12 cellular contexts compared by ENCODE assay signal in the genomic region with DNA sequence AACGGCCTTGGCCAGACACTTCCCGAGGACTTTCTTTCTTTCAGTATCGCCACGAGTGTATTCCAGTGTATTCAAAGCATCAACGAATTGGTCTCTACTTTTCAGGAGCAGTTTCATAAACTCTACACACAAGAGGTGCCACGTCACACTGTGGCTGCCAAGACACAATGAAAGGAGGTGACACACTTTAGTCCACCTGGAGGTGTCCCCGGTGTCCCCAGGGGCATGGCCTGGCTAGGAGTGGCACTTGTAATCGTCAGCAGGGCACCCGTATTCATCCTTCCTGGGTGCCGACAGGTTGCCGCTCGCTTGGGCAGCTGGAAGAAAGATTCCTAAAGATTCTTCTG. TPM values are rescaled to one million over a fixed set of nuclear protein-coding genes. Genes with fewer than 3 reads are reported as not detected.
DNase-seq lines count a peak whose midpoint lies in the region; ATAC-seq and TF ChIP-seq lines count a peak whose summit lies in the region.
"Had no signal": no experiment of that assay in that cellular context is flagged by ENCODE, and none has a peak within 500 bp of the region (broad histone marks: within the 10 kb centered on the region; RNA-seq: fewer than 3 reads in every experiment).

No MANE protein-coding gene starts in this region.

- no peak for TF ChIP-seq CTCF in coronary artery (IDR thresholded peaks at IDR 0.05)
- no peak for TF ChIP-seq CTCF in testis (IDR thresholded peaks at IDR 0.05)
- TF ChIP-seq CTCF in activated CD8-positive, alpha-beta T cell treated with anti-CD3 and anti-CD28 coated beads for 36 hours (IDR thresholded peaks at IDR 0.05) = no peak

- H3K27me3 Mint-ChIP-seq in activated CD8-positive, alpha-beta T cell treated with anti-CD3 and anti-CD28 coated beads for 36 hours = peaks cover 10% of the 10 kb centered on the region

- WGBS in testis, 2 donors = 43 to 46% methylated on average over 12 of the region's 12 CpGs

- no peaks in the 10 kb centered on the region for H3K9me3 Mint-ChIP-seq in activated CD8-positive, alpha-beta T cell treated with anti-CD3 and anti-CD28 coated beads for 36 hours
- H3K9me3 Mint-ChIP-seq: T-cell had no signal

- CTCF ChIA-PET in HEK293T (lab: Yijun Ruan, JAX) = no interaction called here
- CTCF ChIA-PET in activated CD8-positive, alpha-beta T cell treated with anti-CD3 and anti-CD28 coated beads for 36 hours (lab: Charles Lee) = no interaction called here

- peak overlapping the region; percentile 24; the same call in 1 of the 2 replicates for H3K9ac ChIP-seq in Karpas-422 (ENCODE audit: low read length)

- POLR2A ChIA-PET in HEK293T (lab: Yijun Ruan, JAX) = no interaction called here
- POLR2A ChIA-PET in activated CD8-positive, alpha-beta T cell treated with anti-CD3 and anti-CD28 coated beads for 36 hours (lab: Charles Lee) = no interaction called here

- no peaks in the 10 kb centered on the region; the same call in 1 of the 2 replicates for H4K20me1 ChIP-seq in Karpas-422 (ENCODE audit: insufficient read depth, low read depth, low read length)

- no peak overlapping the region for H3K27ac Mint-ChIP-seq in activated CD8-positive, alpha-beta T cell treated with anti-CD3 and anti-CD28 coated beads for 36 hours
- H3K27ac Mint-ChIP-seq: activated CD8-positive, alpha-beta T cell treated with anti-CD3 and anti-CD28 coated beads, Interleukin-2, amount 10 ng/mL, durations not matched to agents 7 days and 5 days; T-cell had no signal

- H3K36me3 Mint-ChIP-seq in activated CD8-positive, alpha-beta T cell treated with anti-CD3 and anti-CD28 coated beads for 36 hours (ENCODE audit: low read depth) = no peaks in the 10 kb centered on the region
- H3K36me3 Mint-ChIP-seq: T-cell had no signal

- intact Hi-C loops in testis (cut with DNase I; ENCODE audit: low total_unique reads) = loop anchor here (10.0 kb wide), 1 partner anchor 48 kb away; no protein-coding TSS in a partner anchor
- intact Hi-C loops in activated CD8-positive, alpha-beta T cell treated with anti-CD3 and anti-CD28 coated beads for 36 hours (cut with micrococcal nuclease) = no loop called here

- H3K4me1 ChIP-seq in Karpas-422 (ENCODE audit: low read length) (peaks cover 88% of the 10 kb centered on the region), muscle layer of duodenum (ENCODE audit: control insufficient read depth in 1 of 2, insufficient read depth in 2 of 2, low read length in 2 of 2) (peaks cover 59 to 68% of the 10 kb centered on the region in 2 donors), testis (peaks cover 83% of the 10 kb centered on the region)

- no peak for ATAC-seq in activated CD8-positive, alpha-beta T cell treated with anti-CD3 and anti-CD28 coated beads for 36 hours
- ATAC-seq in GM18909 (IDR thresholded peaks at IDR 0.05; ENCODE audit: poor library complexity, unreplicated experiment) = no peak
- ATAC-seq: activated CD8-positive, alpha-beta T cell treated with anti-CD3 and anti-CD28 coated beads, Interleukin-2, amount 10 ng/mL, durations not matched to agents 7 days and 5 days had no signal

- H3K4me2 ChIP-seq in Karpas-422 (ENCODE audit: low read depth, low read length, poor library complexity, severe bottlenecking) = peak overlapping the region; percentile 43

- H3K4me3 ChIP-seq in Karpas-422 (ENCODE audit: low read length) (no peak overlapping the region), coronary artery (peak overlapping the region; percentile 56), muscle layer of duodenum (ENCODE audit: low read depth in 1 of 2, low read length in 2 of 2) (peak overlapping the region; percentile 27 to 30), testis (no peak overlapping the region)

- H3K79me2 ChIP-seq in Karpas-422 (ENCODE audit: low read length) = peaks cover 96% of the 10 kb centered on the region

- peaks cover 5% of the 10 kb centered on the region for H3K4me1 Mint-ChIP-seq in activated CD8-positive, alpha-beta T cell treated with anti-CD3 and anti-CD28 coated beads for 36 hours (ENCODE audit: low read depth)

- no peak overlapping the region for H3K4me3 Mint-ChIP-seq in activated CD8-positive, alpha-beta T cell treated with anti-CD3 and anti-CD28 coated beads for 36 hours
- H3K4me3 Mint-ChIP-seq: activated CD8-positive, alpha-beta T cell treated with anti-CD3 and anti-CD28 coated beads, Interleukin-2, amount 10 ng/mL, durations not matched to agents 7 days and 5 days; T-cell had no signal

- no peak for DNase-seq in Karpas-422
- DNase-seq in coronary artery (ENCODE audit: low spot score) = peak; percentile 76
- DNase-seq in testis = no peak
- DNase-seq in HEK293T (ENCODE audit: extremely low spot score) = no peak
- no peak for DNase-seq in activated CD8-positive, alpha-beta T cell treated with anti-CD3 and anti-CD28 coated beads for 36 hours
- DNase-seq in DMS114 treated with DMSO at 0.1 percent for 48 hours (lab: John Stamatoyannopoulos, UW; ENCODE audit: unreplicated experiment) = no peak
- DNase-seq: activated CD8-positive, alpha-beta T cell treated with anti-CD3 and anti-CD28 coated beads, Interleukin-2, amount 10 ng/mL, durations not matched to agents 7 days and 5 days; NCI-H524; T-cell had no signal

- H3K36me3 ChIP-seq in Karpas-422 (ENCODE audit: insufficient read depth, low read length) (peaks cover 27% of the 10 kb centered on the region), muscle layer of duodenum (ENCODE audit: control insufficient read depth in 1 of 2, insufficient read depth in 2 of 2, low read length in 2 of 2) (no peaks in the 10 kb centered on the region), testis (ENCODE audit: low read depth, missing control alignments) (no peaks in the 10 kb centered on the region)

- no peaks in the 10 kb centered on the region for H3K9me2 ChIP-seq in Karpas-422 (replicated peaks; ENCODE audit: insufficient read depth, low read length)

- no peak for TF ChIP-seq POLR2A in testis (IDR thresholded peaks at IDR 0.05)

- H3K27me3 ChIP-seq in Karpas-422 (ENCODE audit: low read length) = no peaks in the 10 kb centered on the region
- no peaks in the 10 kb centered on the region for H3K27me3 ChIP-seq in muscle layer of duodenum (ENCODE audit: low read depth, low read length)
- no peaks in the 10 kb centered on the region for H3K27me3 ChIP-seq in testis

- H2AFZ ChIP-seq in Karpas-422 (ENCODE audit: low read length) = no peak overlapping the region

- H3K9me3 ChIP-seq in Karpas-422 (ENCODE audit: low read length) (no peaks in the 10 kb centered on the region), muscle layer of duodenum (ENCODE audit: control insufficient read depth in 1 of 2, low read length in 2 of 2) (no peaks in the 10 kb centered on the region), testis (no peaks in the 10 kb centered on the region)

- peak overlapping the region; percentile 83 for H3K27ac ChIP-seq in Karpas-422 (ENCODE audit: low read length)
- H3K27ac ChIP-seq in coronary artery = peak overlapping the region; percentile 88 to 96
- H3K27ac ChIP-seq in muscle layer of duodenum (ENCODE audit: low read length) = peak overlapping the region; percentile 81
- H3K27ac ChIP-seq in testis = peak overlapping the region; percentile 75 to 88
- H3K27ac ChIP-seq: epithelial cell of prostate had no signal

TF ChIP-seq in HEK293T, 16 proteins besides CTCF, POLR2A, EP300 and RAD21:
- no peak for TF ChIP-seq SP1 (IDR thresholded peaks at IDR 0.05)
- no peak for TF ChIP-seq NFRKB (IDR thresholded peaks at IDR 0.05)
- TF ChIP-seq SUZ12 (IDR thresholded peaks at IDR 0.05) = no peak
- no peak for TF ChIP-seq TARDBP (IDR thresholded peaks at IDR 0.05)
- TF ChIP-seq ZNF384 (IDR thresholded peaks at IDR 0.05) = no peak
- TF ChIP-seq ELF4 (IDR thresholded peaks at IDR 0.05) = no peak
- TF ChIP-seq BHLHE40 (IDR thresholded peaks at IDR 0.05; ENCODE audit: borderline replicate concordance) = no peak
- no peak for TF ChIP-seq HDGF (IDR thresholded peaks at IDR 0.05; ENCODE audit: borderline replicate concordance)
- TF ChIP-seq LEF1 (IDR thresholded peaks at IDR 0.05; ENCODE audit: borderline replicate concordance) = no peak
- TF ChIP-seq ARNT (IDR thresholded peaks at IDR 0.05) = no peak
- TF ChIP-seq CTBP1 (IDR thresholded peaks at IDR 0.05; ENCODE audit: borderline replicate concordance) = no peak
- TF ChIP-seq L3MBTL2 (conservative IDR thresholded peaks at IDR 0.05) = no peak

RNA-seq across cellular contexts. Expression of a gene that starts 5.0 kb away (rescaled TPM):
- 56.6 and 60.5 TPM in 2 replicates for total RNA-seq in Karpas-422 (2014; rRNA removed; shearing (Covaris generic); ENCODE audit: low replicate concordance)
- total RNA-seq in testis = 10 to 100 TPM; 60.0 to 93.5 TPM
- 28.5 TPM for polyA plus RNA-seq in testis (ENCODE audit: insufficient read depth, low read depth, low replicate concordance)
- total RNA-seq in activated CD8-positive, alpha-beta T cell treated with anti-CD3 and anti-CD28 coated beads for 36 hours = under 1 TPM; 0.04 to 0.16 TPM
- total RNA-seq: activated CD8-positive, alpha-beta T cell treated with anti-CD3 and anti-CD28 coated beads, Interleukin-2, amount 10 ng/mL, durations not matched to agents 7 days and 5 days had no signal

Comparison
In these comparisons a context has a peak if more than half of its experiments do, and no peak if none do; other contexts are left out.
1. H3K4me3 ChIP-seq: peak in coronary artery (single experiment) and muscle layer of duodenum (2 of 2); none in Karpas-422 (single experiment) and testis (0 of 2).
2. RNA of a gene that starts 5.0 kb away (total RNA-seq): 60.0 to 93.5 TPM in testis and 56.6 to 60.5 TPM in Karpas-422; 0.04 to 0.16 TPM in activated CD8-positive, alpha-beta T cell treated with anti-CD3 and anti-CD28 coated beads for 36 hours; every median in the first group is over 10 times any median in the second.
3. Peak in every context shown above with its lines, with median percentiles within 50 percentile points of each other: H3K27ac ChIP-seq.